In the genomic region with DNA sequence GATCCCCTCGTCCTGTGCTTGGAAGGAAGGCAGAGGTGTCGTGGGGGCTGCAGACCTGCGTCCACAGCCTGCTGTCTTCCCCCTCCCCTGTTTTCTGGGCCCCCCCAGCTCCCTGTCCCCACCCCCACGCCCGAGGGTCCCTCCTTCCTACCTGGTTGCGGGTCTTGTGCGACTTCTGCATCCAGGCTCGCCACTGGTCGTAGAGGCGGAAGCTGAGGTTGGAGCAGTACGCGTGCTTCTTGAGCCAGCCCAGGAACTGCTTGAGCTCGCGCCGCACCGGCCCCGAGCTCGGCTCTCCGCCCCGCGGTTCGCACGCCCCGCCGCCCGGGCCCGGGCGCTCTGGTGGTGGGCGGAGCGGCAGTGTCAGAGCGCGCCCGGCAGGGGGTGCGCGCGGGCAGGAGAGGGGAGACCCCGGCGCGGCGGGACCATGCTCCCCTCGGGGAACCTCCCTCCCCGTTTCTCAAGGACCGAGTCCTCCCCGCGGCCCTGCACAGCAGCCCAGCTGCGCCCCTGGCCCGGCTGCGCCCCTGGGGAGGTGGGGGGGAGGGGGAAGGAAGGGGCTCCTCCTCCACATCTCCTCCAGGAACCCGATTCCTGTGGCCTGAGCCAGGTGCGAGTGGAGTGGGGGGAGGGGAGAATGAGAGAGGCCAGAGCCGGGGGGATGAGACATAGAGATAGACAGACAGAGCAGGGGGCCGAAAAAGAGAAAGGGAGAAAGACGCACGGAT, we compare ENCODE assay signal across 8 cellular contexts. TPM values are rescaled to one million over a fixed set of nuclear protein-coding genes. Genes with fewer than 3 reads are reported as not detected.
A peak's percentile ranks its signal among the peaks of the same experiment; 100 is the strongest.
DNase-seq lines count a peak whose midpoint lies in the region; ATAC-seq and TF ChIP-seq lines count a peak whose summit lies in the region.

No MANE protein-coding gene starts in this region.

- peak overlapping the region; percentile 77 to 79 (median 78) for H3K4me3 Mint-ChIP-seq in nephron

- peaks cover 29% of the 10 kb centered on the region for H3K4me1 Mint-ChIP-seq in nephron

- no peaks in the 10 kb centered on the region for H3K9me3 ChIP-seq in Panc1 (ENCODE audit: control insufficient read depth, insufficient read depth, low read depth, low read length)

- H3K36me3 ChIP-seq in Panc1 (ENCODE audit: control insufficient read depth, insufficient read depth, low read length): no peaks in the 10 kb centered on the region; the same call in 1 of the 2 replicates

- in situ Hi-C loops in Panc1 (cut with HindIII; ENCODE audit: low pct_unique_long_range_greater_than_20kb, low sequenced_read_pairs): no loop called here

- H3K27me3 Mint-ChIP-seq in nephron (ENCODE audit: low read depth): peaks cover 34% of the 10 kb centered on the region

- H3K36me3 Mint-ChIP-seq in nephron (ENCODE audit: low read depth): no peaks in the 10 kb centered on the region

- intact Hi-C loops in Panc1 (cut with micrococcal nuclease; ENCODE audit: unreplicated experiment): loop anchor here (5.0 to 10.0 kb wide), 2 partner anchors 81 to 253 kb away; no protein-coding TSS in a partner anchor

- no peak for DNase-seq in GM12864 (ENCODE audit: low read depth)
- peak; percentile 14 for DNase-seq in HS-27A (ENCODE audit: low read depth)
- no peak for DNase-seq in Panc1 (ENCODE audit: low read depth, low spot score)
- peak; percentile 55 for DNase-seq in activated T-helper 1 cell treated with Interleukin-2 at 50 U/mL for 16 hours (ENCODE audit: low read depth)
- peak; percentile 63 for DNase-seq in fibroblast of peridontal ligament (ENCODE audit: extremely low read depth)
- DNase-seq in stimulated activated naive CD8-positive, alpha-beta T cell treated with anti-CD3 and anti-CD28 coated beads, Interleukin-15, Interleukin-2, amounts not matched to agents 100 U/mL and 50 U/mL, for 24 hours: peak; percentile 85

- H3K4me1 ChIP-seq in Panc1 (ENCODE audit: control insufficient read depth, insufficient read depth, low read length): no peaks in the 10 kb centered on the region

- H3K9me3 Mint-ChIP-seq in nephron: no peaks in the 10 kb centered on the region

- POLR2A ChIA-PET in Panc1 (lab: Charles Lee): interaction anchor here (0.6 to 0.7 kb wide), 2 partner anchors 25 to 131 kb away, joined by 3 to 8 read pairs; no protein-coding TSS in a partner anchor

- H3K27ac Mint-ChIP-seq in nephron: peak overlapping the region in 2 of 3 experiments; percentile 79 to 81

- CTCF ChIA-PET in Panc1 (lab: Charles Lee): interaction anchor here (0.6 to 1.1 kb wide), 3 partner anchors 82 to 253 kb away, joined by 3 to 12 read pairs (median 4); no protein-coding TSS in a partner anchor

- TF ChIP-seq CTCF in GM12864 (IDR thresholded peaks at IDR 0.05; ENCODE audit: low read depth, low read length, missing control alignments): peak; percentile 80
- peak; percentile 93 for TF ChIP-seq CTCF in Panc1 (IDR thresholded peaks at IDR 0.05)
- peak; percentile 91 to 93 (median 92) for TF ChIP-seq CTCF in nephron (IDR thresholded peaks at IDR 0.05; ENCODE audit: unreplicated experiment in 3 of 3)

- no TSS peak for BruUV-seq in Panc1 (replicated peaks; lab: Mats Ljungman, UMichigan)

- no peak overlapping the region for H3K27ac ChIP-seq in Panc1 (ENCODE audit: low read length)

- peak; percentile 48 for ATAC-seq in Panc1
- peak; percentile 75 for ATAC-seq in stimulated activated naive CD8-positive, alpha-beta T cell treated with anti-CD3 and anti-CD28 coated beads, Interleukin-15, Interleukin-2, amounts not matched to agents 100 U/mL and 50 U/mL, for 24 hours
- ATAC-seq in GM21447 (IDR thresholded peaks at IDR 0.05; ENCODE audit: unreplicated experiment): no peak

- H3K4me3 ChIP-seq in GM12864 (ENCODE audit: low read depth, low read length) (peak overlapping the region; percentile 23), Panc1 (ENCODE audit: low read depth in 2 of 2, low read length in 2 of 2) (peak overlapping the region; percentile 29 to 41)

- H3K27me3 ChIP-seq in Panc1 (ENCODE audit: control insufficient read depth, insufficient read depth, low read length): no peaks in the 10 kb centered on the region

RNA-seq across cellular contexts. Expression of a gene that starts 5.7 kb away (rescaled TPM):
- 32.0 TPM for total RNA-seq in Panc1 (2021; ENCODE audit: unreplicated experiment)
- polyA plus RNA-seq in Panc1 (2012; ENCODE audit: insufficient read length): 45.7 TPM

RNA-seq across cellular contexts. Expression of a gene that starts 12.3 kb away (rescaled TPM):
- 3.5 TPM for total RNA-seq in Panc1 (2021; ENCODE audit: unreplicated experiment)
- polyA plus RNA-seq in Panc1 (2012; ENCODE audit: insufficient read length): 7.3 TPM

RNA-seq across cellular contexts. Expression of a gene that starts 18.4 kb away (rescaled TPM):
- 2.4 TPM for total RNA-seq in Panc1 (2021; ENCODE audit: unreplicated experiment)
- 7.3 TPM for polyA plus RNA-seq in Panc1 (2012; ENCODE audit: insufficient read length)

RNA-seq across cellular contexts. Expression of a gene that starts 22.6 kb away (rescaled TPM):
- 907 TPM for total RNA-seq in Panc1 (2021; ENCODE audit: unreplicated experiment)
- polyA plus RNA-seq in Panc1 (2012; ENCODE audit: insufficient read length): 1,116 TPM

RNA-seq across cellular contexts. Expression of a gene that starts 36.6 kb away (rescaled TPM):
- 106 TPM for total RNA-seq in Panc1 (2021; ENCODE audit: unreplicated experiment)
- 143 TPM for polyA plus RNA-seq in Panc1 (2012; ENCODE audit: insufficient read length)

Comparison
In these comparisons a context has a peak if more than half of its experiments do, and no peak if none do; other contexts are left out.
1. DNase-seq: peak in HS-27A (single experiment), activated T-helper 1 cell treated with Interleukin-2 at 50 U/mL for 16 hours (single experiment), fibroblast of peridontal ligament (single experiment) and stimulated activated naive CD8-positive, alpha-beta T cell treated with anti-CD3 and anti-CD28 coated beads, Interleukin-15, Interleukin-2, amounts not matched to agents 100 U/mL and 50 U/mL, for 24 hours (single experiment); none in GM12864 (single experiment) and Panc1 (single experiment).
2. Peak in every context shown above with its lines, with median percentiles within 50 percentile points of each other: CTCF ChIP-seq.